9 cellular contexts compared by ENCODE assay signal in genomic region chr3:40452057-40452456, GRCh38. TPM values are rescaled to one million over a fixed set of nuclear protein-coding genes. Genes with fewer than 3 reads are reported as not detected.
DNase-seq lines count a peak whose midpoint lies in the region; ATAC-seq lines count a peak whose summit lies in the region.
"Had no signal": no experiment of that assay in that cellular context is flagged by ENCODE, and none has a peak within 500 bp of the region (broad histone marks: within the 10 kb centered on the region; RNA-seq: fewer than 3 reads in every experiment).

No MANE protein-coding gene starts in this region.

- H3K27ac Mint-ChIP-seq in activated T-helper 1 cell treated with anti-CD3 and anti-CD28 coated beads, Interleukin-12 subunit alpha, Interleukin-12 subunit beta, Interleukin-2, Interleukin-4 antibody, amounts not matched to agents 30 ng/mL and 10 ng/mL and 1 ng/mL, durations not matched to agents 14 hours and 24 hours and 36 hours: peak overlapping the region; percentile 96
- peak overlapping the region in 1 of 2 donors; percentile 93 for H3K27ac Mint-ChIP-seq in stimulated activated naive CD8-positive, alpha-beta T cell treated with anti-CD3 and anti-CD28 coated beads, Interleukin-15, amount 100 ng/mL, for 72 hours

- H3K9me3 Mint-ChIP-seq in activated T-helper 1 cell treated with anti-CD3 and anti-CD28 coated beads, Interleukin-12 subunit alpha, Interleukin-12 subunit beta, Interleukin-2, Interleukin-4 antibody, amounts not matched to agents 30 ng/mL and 10 ng/mL and 1 ng/mL, durations not matched to agents 14 hours and 24 hours and 36 hours: no peaks in the 10 kb centered on the region
- H3K9me3 Mint-ChIP-seq in stimulated activated naive CD8-positive, alpha-beta T cell treated with anti-CD3 and anti-CD28 coated beads, Interleukin-15, amount 100 ng/mL, for 72 hours: no peaks in the 10 kb centered on the region

- DNase-seq in NOMO-1 treated with DMSO at 0.1 percent for 48 hours (lab: John Stamatoyannopoulos, UW; ENCODE audit: unreplicated experiment) (peak; percentile 26), NOMO-1 treated with dmso at 0.1 percent for 144 hours (lab: John Stamatoyannopoulos, UW; ENCODE audit: unreplicated experiment) (no peak), hypothalamus (lab: John Stamatoyannopoulos, UW) (no peak)
- DNase-seq in activated T-helper 1 cell treated with anti-CD3 and anti-CD28 coated beads, Interleukin-12 subunit alpha, Interleukin-12 subunit beta, Interleukin-2, Interleukin-4 antibody, amounts not matched to agents 30 ng/mL and 10 ng/mL and 1 ng/mL, durations not matched to agents 14 hours and 24 hours and 36 hours (ENCODE audit: low spot score): no peak
- no peak for DNase-seq in stimulated activated naive CD8-positive, alpha-beta T cell treated with anti-CD3 and anti-CD28 coated beads, Interleukin-15, amount 100 ng/mL, for 72 hours
- DNase-seq: NCI-H774 had no signal

- peaks cover 3% of the 10 kb centered on the region for H3K36me3 Mint-ChIP-seq in activated T-helper 1 cell treated with anti-CD3 and anti-CD28 coated beads, Interleukin-12 subunit alpha, Interleukin-12 subunit beta, Interleukin-2, Interleukin-4 antibody, amounts not matched to agents 30 ng/mL and 10 ng/mL and 1 ng/mL, durations not matched to agents 14 hours and 24 hours and 36 hours (ENCODE audit: low read depth)

- peak overlapping the region; percentile 87 for H3K4me3 ChIP-seq in iPS-20b (ENCODE audit: low read length)

- H3K9me3 ChIP-seq in iPS-20b (ENCODE audit: insufficient read depth, low read depth, low read length): no peaks in the 10 kb centered on the region

- peak overlapping the region; percentile 86; the same call in 1 of the 2 replicates for H3K9ac ChIP-seq in iPS-20b (ENCODE audit: low read depth, low read length)

- no peaks in the 10 kb centered on the region for H3K36me3 ChIP-seq in iPS-20b (ENCODE audit: insufficient read depth, low read depth, low read length)

- no peaks in the 10 kb centered on the region for H3K4me1 ChIP-seq in iPS-20b (ENCODE audit: insufficient read depth, low read length)

- intact Hi-C loops in activated T-helper 1 cell treated with anti-CD3 and anti-CD28 coated beads, Interleukin-12 subunit alpha, Interleukin-12 subunit beta, Interleukin-2, Interleukin-4 antibody, amounts not matched to agents 30 ng/mL and 10 ng/mL and 1 ng/mL, durations not matched to agents 14 hours and 24 hours and 36 hours (cut with micrococcal nuclease): loop anchor here (1.0 to 2.0 kb wide), 4 partner anchors 55 to 1561 kb away; partner anchors contain the start of genes CTNNB1 and ZNF620

- peak overlapping the region; percentile 50 for H3K27ac ChIP-seq in iPS-20b (ENCODE audit: low read length)

- peak overlapping the region; percentile 91 for H3K4me3 Mint-ChIP-seq in activated T-helper 1 cell treated with anti-CD3 and anti-CD28 coated beads, Interleukin-12 subunit alpha, Interleukin-12 subunit beta, Interleukin-2, Interleukin-4 antibody, amounts not matched to agents 30 ng/mL and 10 ng/mL and 1 ng/mL, durations not matched to agents 14 hours and 24 hours and 36 hours
- peak overlapping the region; percentile 99 to 100 for H3K4me3 Mint-ChIP-seq in stimulated activated naive CD8-positive, alpha-beta T cell treated with anti-CD3 and anti-CD28 coated beads, Interleukin-15, amount 100 ng/mL, for 72 hours

- no peaks in the 10 kb centered on the region for H3K27me3 ChIP-seq in iPS-20b (ENCODE audit: insufficient read depth, low read length)

- ATAC-seq in stimulated activated naive CD8-positive, alpha-beta T cell treated with anti-CD3 and anti-CD28 coated beads, Interleukin-15, amount 100 ng/mL, for 72 hours: no peak
- ATAC-seq in GM19397 (IDR thresholded peaks at IDR 0.05; ENCODE audit: unreplicated experiment) (no peak), HG03045 (IDR thresholded peaks at IDR 0.05; ENCODE audit: unreplicated experiment) (no peak)

- peaks cover 35% of the 10 kb centered on the region for H3K4me1 Mint-ChIP-seq in activated T-helper 1 cell treated with anti-CD3 and anti-CD28 coated beads, Interleukin-12 subunit alpha, Interleukin-12 subunit beta, Interleukin-2, Interleukin-4 antibody, amounts not matched to agents 30 ng/mL and 10 ng/mL and 1 ng/mL, durations not matched to agents 14 hours and 24 hours and 36 hours (ENCODE audit: low read depth)
- H3K4me1 Mint-ChIP-seq in stimulated activated naive CD8-positive, alpha-beta T cell treated with anti-CD3 and anti-CD28 coated beads, Interleukin-15, amount 100 ng/mL, for 72 hours: peaks cover 34% of the 10 kb centered on the region

- H3K27me3 Mint-ChIP-seq in activated T-helper 1 cell treated with anti-CD3 and anti-CD28 coated beads, Interleukin-12 subunit alpha, Interleukin-12 subunit beta, Interleukin-2, Interleukin-4 antibody, amounts not matched to agents 30 ng/mL and 10 ng/mL and 1 ng/mL, durations not matched to agents 14 hours and 24 hours and 36 hours (ENCODE audit: insufficient read depth): no peaks in the 10 kb centered on the region
- no peaks in the 10 kb centered on the region for H3K27me3 Mint-ChIP-seq in stimulated activated naive CD8-positive, alpha-beta T cell treated with anti-CD3 and anti-CD28 coated beads, Interleukin-15, amount 100 ng/mL, for 72 hours

RNA-seq across cellular contexts. Expression of gene RPL14, which starts 5.1 kb away (rescaled TPM):
- total RNA-seq in activated T-helper 1 cell treated with anti-CD3 and anti-CD28 coated beads, Interleukin-12 subunit alpha, Interleukin-12 subunit beta, Interleukin-2, Interleukin-4 antibody, amounts not matched to agents 30 ng/mL and 10 ng/mL and 1 ng/mL, durations not matched to agents 14 hours and 24 hours and 36 hours: 2,245 and 2,326 TPM in 2 replicates

RNA-seq across cellular contexts. Expression of gene ZNF619, which starts 24.9 kb away (rescaled TPM):
- total RNA-seq in activated T-helper 1 cell treated with anti-CD3 and anti-CD28 coated beads, Interleukin-12 subunit alpha, Interleukin-12 subunit beta, Interleukin-2, Interleukin-4 antibody, amounts not matched to agents 30 ng/mL and 10 ng/mL and 1 ng/mL, durations not matched to agents 14 hours and 24 hours and 36 hours: 7.1 and 8.2 TPM in 2 replicates

RNA-seq across cellular contexts. Expression of gene ZNF620, which starts 53.8 kb away (rescaled TPM):
- total RNA-seq in activated T-helper 1 cell treated with anti-CD3 and anti-CD28 coated beads, Interleukin-12 subunit alpha, Interleukin-12 subunit beta, Interleukin-2, Interleukin-4 antibody, amounts not matched to agents 30 ng/mL and 10 ng/mL and 1 ng/mL, durations not matched to agents 14 hours and 24 hours and 36 hours: 5.5 and 6.0 TPM in 2 replicates
